8 cellular contexts compared by ENCODE assay signal in the genomic region with DNA sequence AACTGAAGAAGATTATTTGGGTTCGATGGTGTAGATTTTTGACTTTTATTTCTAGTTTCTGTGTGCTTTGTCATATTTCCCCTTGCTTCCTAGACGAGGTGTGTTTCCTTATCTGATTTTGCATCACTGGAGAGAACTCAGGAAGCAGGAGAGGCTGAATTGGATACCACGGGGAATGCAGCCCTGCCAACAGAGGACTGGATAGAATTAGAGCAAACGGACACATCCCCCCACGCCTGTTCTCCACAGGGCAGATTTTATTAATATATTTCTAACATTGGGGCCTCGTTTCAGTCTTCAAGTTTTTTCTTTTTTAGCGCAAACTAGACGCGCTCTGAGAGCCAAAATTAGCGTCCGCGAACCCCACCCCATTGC. TPM values are rescaled to one million over a fixed set of nuclear protein-coding genes. Genes with fewer than 3 reads are reported as not detected.
DNase-seq lines count a peak whose midpoint lies in the region; ATAC-seq and TF ChIP-seq lines count a peak whose summit lies in the region.

No MANE protein-coding gene starts in this region.

- no peak overlapping the region for H2AK5ac ChIP-seq in trophoblast cell (ENCODE audit: low read length)

- H3K4me1 ChIP-seq in trophoblast cell (ENCODE audit: control insufficient read depth in 1 of 2, insufficient read depth in 2 of 2, low read length in 2 of 2) = peaks cover 6% of the 10 kb centered on the region in 2 experiments

- peaks cover 17% of the 10 kb centered on the region for H3K79me2 ChIP-seq in trophoblast cell (ENCODE audit: control insufficient read depth, insufficient read depth, low read length, poor library complexity)

- no peaks in the 10 kb centered on the region for H3K27me3 ChIP-seq in trophoblast cell (ENCODE audit: insufficient read depth, low read length)

- WGBS in trophoblast cell (ENCODE audit: extremely low coverage, insufficient coverage, insufficient read length) = no CpG with 5 or more reads among the region's 12 CpGs

- no peak overlapping the region for H3K18ac ChIP-seq in trophoblast cell (ENCODE audit: low read length)

- H3K36me3 ChIP-seq in trophoblast cell (ENCODE audit: control insufficient read depth in 1 of 2, insufficient read depth in 2 of 2, low read length in 2 of 2) = no peaks in the 10 kb centered on the region

- H3K4me2 ChIP-seq in trophoblast cell (ENCODE audit: low read length) = peak overlapping the region; percentile 64

- no peak overlapping the region for H4K91ac ChIP-seq in trophoblast cell (ENCODE audit: low read depth, low read length)

- ATAC-seq in GM19395 (IDR thresholded peaks at IDR 0.05; ENCODE audit: unreplicated experiment) (peak; percentile 8), GM21576 (IDR thresholded peaks at IDR 0.05; ENCODE audit: unreplicated experiment) (no peak)

- no peak overlapping the region for H3K4ac ChIP-seq in trophoblast cell (ENCODE audit: low read depth, low read length)

- H3K9me3 ChIP-seq in trophoblast cell (ENCODE audit: insufficient read depth, low read depth, low read length) = no peaks in the 10 kb centered on the region

- peak overlapping the region; percentile 84 for H3K27ac ChIP-seq in trophoblast cell (ENCODE audit: low read depth, low read length)

- H3K79me1 ChIP-seq in trophoblast cell (ENCODE audit: low read length) = peaks cover 14% of the 10 kb centered on the region

- H2BK5ac ChIP-seq in trophoblast cell (ENCODE audit: low read depth, low read length, poor library complexity) = no peak overlapping the region

- no peak overlapping the region for H2BK12ac ChIP-seq in trophoblast cell (ENCODE audit: low read length)

- H3K23ac ChIP-seq in trophoblast cell (ENCODE audit: low read length) = no peak overlapping the region

- peak; percentile 64 for DNase-seq in SHP77 treated with DMSO at 0.1 percent for 48 hours (lab: John Stamatoyannopoulos, UW)
- no peak for DNase-seq in fibroblast of mammary gland (ENCODE audit: low read depth)
- DNase-seq in trophoblast cell = peak in 1 of 2 donors; percentile 70
- no peak for DNase-seq in stimulated activated CD4-positive, alpha-beta T cell treated with anti-CD3 and anti-CD28 coated beads, Interleukin-2, amount 100 ng/mL, for 48 hours
- no peak for DNase-seq in NCI-H2029 treated with DMSO at 0.1 percent for 48 hours (lab: John Stamatoyannopoulos, UW)
- no peak for DNase-seq in midbrain (lab: John Stamatoyannopoulos, UW)

- no peak overlapping the region for H2BK120ac ChIP-seq in trophoblast cell (ENCODE audit: insufficient read depth, low read length, poor library complexity)

- peak overlapping the region; percentile 89 for H3K4me3 ChIP-seq in fibroblast of mammary gland (ENCODE audit: control insufficient read depth, low read depth, low read length)
- H3K4me3 ChIP-seq in trophoblast cell (ENCODE audit: low read depth, low read length) = no peak overlapping the region

- no peak overlapping the region for H4K8ac ChIP-seq in trophoblast cell (ENCODE audit: low read depth, low read length)

- no peak for TF ChIP-seq CTCF in fibroblast of mammary gland (conservative IDR thresholded peaks at IDR 0.05; ENCODE audit: control insufficient read depth, insufficient read depth, low read depth, low read length)

- H3K14ac ChIP-seq in trophoblast cell (ENCODE audit: low read length) = no peak overlapping the region

- H2AFZ ChIP-seq in trophoblast cell (ENCODE audit: insufficient read depth, low read length, poor library complexity) = no peak overlapping the region

- no peak overlapping the region for H3K9ac ChIP-seq in trophoblast cell (ENCODE audit: low read length)

- H4K12ac ChIP-seq in trophoblast cell (ENCODE audit: low read depth, low read length) = no peak overlapping the region

RNA-seq across cellular contexts. Expression of a gene that starts 0.7 kb away (rescaled TPM):
- 181 and 185 TPM in 2 replicates for polyA plus RNA-seq in trophoblast cell (2013)

RNA-seq across cellular contexts. Expression of a gene that starts 27.4 kb away (rescaled TPM):
- 1.1 and 1.4 TPM in 2 replicates for polyA plus RNA-seq in trophoblast cell (2013)
